ENCODE assay signal across 19 cellular contexts in genomic region chr2:8222979-8223730, GRCh38.
"Had no signal": no experiment of that assay in that cellular context is flagged by ENCODE, and none has a peak within 500 bp of the region (broad histone marks: within the 10 kb centered on the region; RNA-seq: fewer than 3 reads in every experiment).

No MANE protein-coding gene starts in this region.

- H3K4me1 ChIP-seq: thyroid gland had no signal

- DNase-seq: activated CD4-positive, alpha-beta T cell treated with anti-CD3 and anti-CD28 coated beads, Interleukin-2, amount 10 ng/mL, durations not matched to agents 24 days and 14 days; activated CD4-positive, CD25-positive, alpha-beta regulatory T cell; activated CD8-positive, alpha-beta T cell treated with anti-CD3 and anti-CD28 coated beads, Interleukin-2, amount 10 ng/mL, durations not matched to agents 7 days and 5 days; activated naive CD4-positive, alpha-beta T cell; activated naive CD8-positive, alpha-beta T cell treated with anti-CD3 and anti-CD28 coated beads, Interleukin-2, amount 10 ng/mL, durations not matched to agents 7 days and 5 days; dermis blood vessel endothelial cell; effector memory CD8-positive, alpha-beta T cell; heart right ventricle; left cardiac atrium; midbrain; posterior cingulate gyrus; retina; stimulated activated CD4-positive, alpha-beta T cell treated with anti-CD3 and anti-CD28 coated beads, Interleukin-12 subunit alpha, Interleukin-12 subunit beta, amount 100 ng/mL, for 4 hours; stimulated activated CD4-positive, alpha-beta T cell treated with anti-CD3 and anti-CD28 coated beads, Interleukin-2, amount 100 ng/mL, for 24 hours; thyroid gland had no signal

- H3K27me3 ChIP-seq: gastroesophageal sphincter, heart right ventricle, thyroid gland had no signal

- H3K27ac Mint-ChIP-seq: activated CD4-positive, alpha-beta T cell treated with anti-CD3 and anti-CD28 coated beads, Interleukin-2, amount 10 ng/mL, durations not matched to agents 24 days and 14 days; activated CD8-positive, alpha-beta T cell treated with anti-CD3 and anti-CD28 coated beads, Interleukin-2, amount 10 ng/mL, durations not matched to agents 7 days and 5 days; activated naive CD8-positive, alpha-beta T cell treated with anti-CD3 and anti-CD28 coated beads, Interleukin-2, amount 10 ng/mL, durations not matched to agents 7 days and 5 days; T-helper 1 cell treated with Interleukin-12 subunit alpha and Interleukin-12 subunit beta and Interleukin-4 antibody, amounts not matched to agents 30 μg/mL and 1 μg/mL, for 36 hours had no signal

- H3K27ac ChIP-seq: epithelial cell of prostate, gastroesophageal sphincter, thyroid gland had no signal

- H3K4me3 Mint-ChIP-seq: activated CD4-positive, alpha-beta T cell treated with anti-CD3 and anti-CD28 coated beads, Interleukin-2, amount 10 ng/mL, durations not matched to agents 24 days and 14 days; activated CD8-positive, alpha-beta T cell treated with anti-CD3 and anti-CD28 coated beads, Interleukin-2, amount 10 ng/mL, durations not matched to agents 7 days and 5 days; activated naive CD8-positive, alpha-beta T cell treated with anti-CD3 and anti-CD28 coated beads, Interleukin-2, amount 10 ng/mL, durations not matched to agents 7 days and 5 days; effector memory CD8-positive, alpha-beta T cell; T-helper 1 cell treated with Interleukin-12 subunit alpha and Interleukin-12 subunit beta and Interleukin-4 antibody, amounts not matched to agents 30 μg/mL and 1 μg/mL, for 36 hours had no signal

- H3K4me3 ChIP-seq: gastroesophageal sphincter, heart right ventricle, lung, thyroid gland had no signal

- H3K36me3 ChIP-seq: gastroesophageal sphincter, heart right ventricle, thyroid gland had no signal

- ATAC-seq: activated CD8-positive, alpha-beta T cell treated with anti-CD3 and anti-CD28 coated beads, Interleukin-2, amount 10 ng/mL, durations not matched to agents 7 days and 5 days; effector memory CD8-positive, alpha-beta T cell; gastroesophageal sphincter; heart right ventricle; left cardiac atrium had no signal

- H3K9me3 Mint-ChIP-seq: activated CD4-positive, alpha-beta T cell treated with anti-CD3 and anti-CD28 coated beads, Interleukin-2, amount 10 ng/mL, durations not matched to agents 24 days and 14 days; effector memory CD8-positive, alpha-beta T cell; T-helper 1 cell treated with Interleukin-12 subunit alpha and Interleukin-12 subunit beta and Interleukin-4 antibody, amounts not matched to agents 30 μg/mL and 1 μg/mL, for 36 hours had no signal

- H3K9me3 ChIP-seq: gastroesophageal sphincter, heart right ventricle, thyroid gland had no signal

- H3K27me3 Mint-ChIP-seq: effector memory CD8-positive, alpha-beta T cell had no signal

- H3K4me1 Mint-ChIP-seq: activated CD4-positive, alpha-beta T cell treated with anti-CD3 and anti-CD28 coated beads, Interleukin-2, amount 10 ng/mL, durations not matched to agents 24 days and 14 days had no signal
